Comparison of ENCODE assay signal across 18 cellular contexts in the genomic region with DNA sequence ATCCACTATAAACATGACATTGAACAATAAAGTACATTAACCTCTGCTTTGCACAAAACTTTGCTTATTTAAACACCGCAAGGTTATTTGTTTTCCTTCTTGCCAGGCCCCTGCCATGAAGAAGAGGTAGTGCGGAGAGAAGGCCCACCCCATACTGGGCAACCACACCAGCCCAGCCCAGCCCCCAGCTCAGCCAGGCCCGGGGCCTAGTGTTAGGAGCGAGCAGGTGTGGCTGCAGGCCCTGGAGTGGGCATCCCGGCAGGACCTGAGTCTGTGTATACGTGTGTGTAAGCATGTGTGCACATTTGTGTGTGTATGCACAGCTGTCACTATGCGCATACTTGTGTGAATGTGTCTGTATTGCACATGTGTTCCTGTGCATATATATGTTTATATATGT.
DNase-seq lines count a peak whose midpoint lies in the region; ATAC-seq and TF ChIP-seq lines count a peak whose summit lies in the region.
"Had no signal": no experiment of that assay in that cellular context is flagged by ENCODE, and none has a peak within 500 bp of the region (broad histone marks: within the 10 kb centered on the region; RNA-seq: fewer than 3 reads in every experiment).

No MANE protein-coding gene starts in this region.

- no peaks in the 10 kb centered on the region for H3K27me3 ChIP-seq in esophagus muscularis mucosa

- intact Hi-C loops in esophagus muscularis mucosa (cut with DNase I), result no loop called here

- no peak overlapping the region for H3K4me3 ChIP-seq in esophagus muscularis mucosa

- H3K27ac ChIP-seq in esophagus muscularis mucosa (replicated peaks in 1 of 4), result no peak overlapping the region

- H3K36me3 ChIP-seq in esophagus muscularis mucosa, result no peaks in the 10 kb centered on the region

- 91% methylated on average over 7 of the region's 7 CpGs for WGBS in esophagus muscularis mucosa

- DNase-seq in GM13976 (ENCODE audit: low spot score), result peak; percentile 22
- peak; percentile 11 for DNase-seq in GM13977 (ENCODE audit: low spot score)
- peak; percentile 84 to 91 for DNase-seq in NCI-H526 (lab: John Stamatoyannopoulos, UW)
- DNase-seq in esophagus muscularis mucosa (ENCODE audit: extremely low spot score), result peak; percentile 86
- no peak for DNase-seq in stimulated activated CD8-positive, alpha-beta memory T cell treated with anti-CD3 and anti-CD28 coated beads, Interleukin-4, amount 100 ng/mL, for 48 hours
- DNase-seq in ureter (ENCODE audit: low spot score), result no peak
- DNase-seq: C1 segment of cervical spinal cord; Calu3; CD4-positive, alpha-beta memory T cell; COR-L47; DMS53; DMS79 treated with DMSO at 0.1 percent for 48 hours; GF-D8; H9; HFFc6 had no signal

- in situ Hi-C loops in GM13976 (cut with MboI; ENCODE audit: low sequenced_read_pairs, unreplicated experiment), result loop anchor here (10.0 kb wide), 1 partner anchor 831 kb away; no protein-coding TSS in a partner anchor
- in situ Hi-C loops in GM13977 (cut with MboI; ENCODE audit: low pct_unique_long_range_greater_than_20kb, low sequenced_read_pairs, unreplicated experiment), result loop anchor here (10.0 to 25.0 kb wide), 2 partner anchors 691 to 824 kb away; no protein-coding TSS in a partner anchor

- ATAC-seq in GM21717 (IDR thresholded peaks at IDR 0.05; ENCODE audit: unreplicated experiment) (no peak), GM21529 (IDR thresholded peaks at IDR 0.05; ENCODE audit: unreplicated experiment) (no peak)
- ATAC-seq: HCT116 had no signal

- TF ChIP-seq CTCF in GM13976 (IDR thresholded peaks at IDR 0.05; ENCODE audit: borderline replicate concordance, control extremely low read depth, extremely low read depth, insufficient read depth, missing control alignments) (no peak), GM13977 (IDR thresholded peaks at IDR 0.05; ENCODE audit: extremely low read depth, insufficient read depth, missing control alignments) (no peak), esophagus muscularis mucosa (IDR thresholded peaks at IDR 0.05) (no peak)

- TF ChIP-seq EP300 in esophagus muscularis mucosa (IDR thresholded peaks at IDR 0.05), result no peak

- H3K9me3 ChIP-seq in esophagus muscularis mucosa, result no peaks in the 10 kb centered on the region

- no peak for TF ChIP-seq POLR2A in esophagus muscularis mucosa (IDR thresholded peaks at IDR 0.05; ENCODE audit: low read depth)

- no peaks in the 10 kb centered on the region for H3K4me1 ChIP-seq in esophagus muscularis mucosa

Comparison
In these comparisons a context has a peak if more than half of its experiments do, and no peak if none do; other contexts are left out.
1. DNase-seq: peak in GM13976 (single experiment), GM13977 (single experiment), NCI-H526 (2 of 2) and esophagus muscularis mucosa (single experiment); none in stimulated activated CD8-positive, alpha-beta memory T cell treated with anti-CD3 and anti-CD28 coated beads, Interleukin-4, amount 100 ng/mL, for 48 hours (single experiment) and ureter (single experiment).